2 cellular contexts compared by ENCODE assay signal in genomic region chr16:50538411-50539052, GRCh38.
TF ChIP-seq lines count a peak whose summit lies in the region.

No MANE protein-coding gene starts in this region.

TF ChIP-seq in SK-N-SH, 30 proteins besides CTCF, POLR2A, EP300 and RAD21 (continued from another document):
- TF ChIP-seq, protein P1, sequence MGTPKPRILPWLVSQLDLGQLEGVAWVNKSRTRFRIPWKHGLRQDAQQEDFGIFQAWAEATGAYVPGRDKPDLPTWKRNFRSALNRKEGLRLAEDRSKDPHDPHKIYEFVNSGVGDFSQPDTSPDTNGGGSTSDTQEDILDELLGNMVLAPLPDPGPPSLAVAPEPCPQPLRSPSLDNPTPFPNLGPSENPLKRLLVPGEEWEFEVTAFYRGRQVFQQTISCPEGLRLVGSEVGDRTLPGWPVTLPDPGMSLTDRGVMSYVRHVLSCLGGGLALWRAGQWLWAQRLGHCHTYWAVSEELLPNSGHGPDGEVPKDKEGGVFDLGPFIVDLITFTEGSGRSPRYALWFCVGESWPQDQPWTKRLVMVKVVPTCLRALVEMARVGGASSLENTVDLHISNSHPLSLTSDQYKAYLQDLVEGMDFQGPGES (IDR thresholded peaks at IDR 0.05; ENCODE audit: low read depth, low read length): no peak
- no peak for TF ChIP-seq FOXJ3 (CRISPR knock-in tag; IDR thresholded peaks at IDR 0.05)
- TF ChIP-seq MEF2A (IDR thresholded peaks at IDR 0.05; ENCODE audit: borderline replicate concordance, low read depth): no peak
- TF ChIP-seq TAF1 (IDR thresholded peaks at IDR 0.05; ENCODE audit: borderline replicate concordance, low read depth, low read length): no peak
- TF ChIP-seq, protein P2, sequence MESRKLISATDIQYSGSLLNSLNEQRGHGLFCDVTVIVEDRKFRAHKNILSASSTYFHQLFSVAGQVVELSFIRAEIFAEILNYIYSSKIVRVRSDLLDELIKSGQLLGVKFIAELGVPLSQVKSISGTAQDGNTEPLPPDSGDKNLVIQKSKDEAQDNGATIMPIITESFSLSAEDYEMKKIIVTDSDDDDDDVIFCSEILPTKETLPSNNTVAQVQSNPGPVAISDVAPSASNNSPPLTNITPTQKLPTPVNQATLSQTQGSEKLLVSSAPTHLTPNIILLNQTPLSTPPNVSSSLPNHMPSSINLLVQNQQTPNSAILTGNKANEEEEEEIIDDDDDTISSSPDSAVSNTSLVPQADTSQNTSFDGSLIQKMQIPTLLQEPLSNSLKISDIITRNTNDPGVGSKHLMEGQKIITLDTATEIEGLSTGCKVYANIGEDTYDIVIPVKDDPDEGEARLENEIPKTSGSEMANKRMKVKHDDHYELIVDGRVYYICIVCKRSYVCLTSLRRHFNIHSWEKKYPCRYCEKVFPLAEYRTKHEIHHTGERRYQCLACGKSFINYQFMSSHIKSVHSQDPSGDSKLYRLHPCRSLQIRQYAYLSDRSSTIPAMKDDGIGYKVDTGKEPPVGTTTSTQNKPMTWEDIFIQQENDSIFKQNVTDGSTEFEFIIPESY (IDR thresholded peaks at IDR 0.05; ENCODE audit: borderline replicate concordance, low read depth): no peak
- TF ChIP-seq JUND (IDR thresholded peaks at IDR 0.05): no peak
- TF ChIP-seq RFX5 (IDR thresholded peaks at IDR 0.05; ENCODE audit: low read length): no peak
- TF ChIP-seq, protein P3, sequence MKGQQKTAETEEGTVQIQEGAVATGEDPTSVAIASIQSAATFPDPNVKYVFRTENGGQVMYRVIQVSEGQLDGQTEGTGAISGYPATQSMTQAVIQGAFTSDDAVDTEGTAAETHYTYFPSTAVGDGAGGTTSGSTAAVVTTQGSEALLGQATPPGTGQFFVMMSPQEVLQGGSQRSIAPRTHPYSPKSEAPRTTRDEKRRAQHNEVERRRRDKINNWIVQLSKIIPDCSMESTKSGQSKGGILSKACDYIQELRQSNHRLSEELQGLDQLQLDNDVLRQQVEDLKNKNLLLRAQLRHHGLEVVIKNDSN (IDR thresholded peaks at IDR 0.05; ENCODE audit: borderline replicate concordance, low read depth): no peak
- no peak for TF ChIP-seq SMC3 (IDR thresholded peaks at IDR 0.05; ENCODE audit: low read depth, low read length)
- TF ChIP-seq TCF12 (IDR thresholded peaks at IDR 0.05): no peak
- TF ChIP-seq NRF1 (IDR thresholded peaks at IDR 0.05; ENCODE audit: low read depth, low read length): no peak

TF ChIP-seq in SK-N-SH treated with all-trans-retinoic acid at 6 μM for 48 hours, 23 proteins besides CTCF, POLR2A, EP300 and RAD21 (continued from another document):
- TF ChIP-seq PATZ1 (CRISPR knock-in tag; IDR thresholded peaks at IDR 0.05; ENCODE audit: borderline replicate concordance) (no peak), POU6F1 (CRISPR knock-in tag; IDR thresholded peaks at IDR 0.05; ENCODE audit: borderline replicate concordance, low read depth) (no peak)
